ENCODE assay signal across 25 cellular contexts in the genomic region with DNA sequence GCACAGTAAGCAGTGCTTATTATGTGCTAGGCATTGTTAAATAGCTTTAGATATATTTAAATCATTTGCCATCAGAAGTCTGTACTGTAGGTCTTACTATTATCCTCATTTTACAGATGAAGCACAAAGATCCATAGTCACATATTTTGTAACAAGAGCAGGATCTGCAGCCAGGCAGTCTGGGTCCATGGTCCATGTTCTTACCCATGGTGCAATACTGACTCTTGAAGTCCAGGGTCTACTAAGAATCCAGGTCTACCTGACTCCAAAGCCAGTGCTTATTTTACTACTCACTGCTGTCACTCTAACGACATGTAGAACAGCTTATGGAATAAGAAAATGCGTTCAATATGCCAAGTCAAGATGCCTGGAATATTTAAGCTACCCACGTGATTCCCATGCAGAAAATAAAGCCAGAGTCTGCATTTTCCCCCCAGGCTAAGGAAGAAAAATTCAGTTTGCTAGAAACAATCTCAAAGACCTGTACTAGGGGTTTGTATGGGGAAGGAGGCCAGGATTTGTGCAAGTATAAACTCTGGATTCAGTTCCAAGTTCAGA.
"Had no signal": no experiment of that assay in that cellular context is flagged by ENCODE, and none has a peak within 500 bp of the region (broad histone marks: within the 10 kb centered on the region; RNA-seq: fewer than 3 reads in every experiment).

No MANE protein-coding gene starts in this region.

- H3K27me3 ChIP-seq: adrenal gland, dorsolateral prefrontal cortex, left lung, ovary, spleen, tibial nerve had no signal

- ATAC-seq: effector memory CD8-positive, alpha-beta T cell; left lung; mucosa of descending colon had no signal

- H3K4me3 ChIP-seq: adrenal gland, coronary artery, dorsolateral prefrontal cortex, left lung, lung, mucosa of descending colon, ovary, spleen, tibial nerve had no signal

- H3K36me3 ChIP-seq: adrenal gland, left lung, ovary, spleen, tibial nerve had no signal

- H3K9me3 ChIP-seq: adrenal gland, left lung, mucosa of descending colon, ovary, spleen, tibial nerve had no signal

- H3K4me1 ChIP-seq: adrenal gland, left lung, spleen, tibial nerve had no signal

- DNase-seq: activated CD4-positive, alpha-beta memory T cell treated with anti-CD3 and anti-CD28 coated beads for 36 hours; activated CD4-positive, alpha-beta T cell treated with anti-CD3 and anti-CD28 coated beads, Interleukin-2, amount 10 ng/mL, durations not matched to agents 24 days and 14 days; activated CD4-positive, CD25-positive, alpha-beta regulatory T cell treated with anti-CD3 and anti-CD28 coated beads, Interleukin-2, amount 50 U/mL, for 72 hours; activated CD8-positive, alpha-beta memory T cell treated with anti-CD3 and anti-CD28 coated beads, Interleukin-2, amount 50 U/mL, for 4 hours; activated effector memory CD4-positive, alpha-beta T cell treated with anti-CD3 and anti-CD28 coated beads, Interleukin-2, amount 50 U/mL, for 16 hours; activated naive CD4-positive, alpha-beta T cell treated with anti-CD3 and anti-CD28 coated beads for 36 hours; activated naive CD8-positive, alpha-beta T cell treated with anti-CD3 and anti-CD28 coated beads for 36 hours; activated T-cell treated with anti-CD3 and anti-CD28 coated beads, Interleukin-2, amount 50 U/mL, for 1 hour; adrenal gland; aorta; dorsolateral prefrontal cortex; effector memory CD8-positive, alpha-beta T cell; erythroblast; head of caudate nucleus; hypothalamus; immature natural killer cell; left lung; mucosa of descending colon; ovary; spleen; stimulated activated naive CD4-positive, alpha-beta T cell treated with Interleukin-2 at 50 U/mL for 16 hours; T-helper 9 cell had no signal

- H3K27ac ChIP-seq: adrenal gland, coronary artery, dorsolateral prefrontal cortex, left lung, ovary, spleen, tibial nerve had no signal
